8 cellular contexts compared by ENCODE assay signal in the genomic region with DNA sequence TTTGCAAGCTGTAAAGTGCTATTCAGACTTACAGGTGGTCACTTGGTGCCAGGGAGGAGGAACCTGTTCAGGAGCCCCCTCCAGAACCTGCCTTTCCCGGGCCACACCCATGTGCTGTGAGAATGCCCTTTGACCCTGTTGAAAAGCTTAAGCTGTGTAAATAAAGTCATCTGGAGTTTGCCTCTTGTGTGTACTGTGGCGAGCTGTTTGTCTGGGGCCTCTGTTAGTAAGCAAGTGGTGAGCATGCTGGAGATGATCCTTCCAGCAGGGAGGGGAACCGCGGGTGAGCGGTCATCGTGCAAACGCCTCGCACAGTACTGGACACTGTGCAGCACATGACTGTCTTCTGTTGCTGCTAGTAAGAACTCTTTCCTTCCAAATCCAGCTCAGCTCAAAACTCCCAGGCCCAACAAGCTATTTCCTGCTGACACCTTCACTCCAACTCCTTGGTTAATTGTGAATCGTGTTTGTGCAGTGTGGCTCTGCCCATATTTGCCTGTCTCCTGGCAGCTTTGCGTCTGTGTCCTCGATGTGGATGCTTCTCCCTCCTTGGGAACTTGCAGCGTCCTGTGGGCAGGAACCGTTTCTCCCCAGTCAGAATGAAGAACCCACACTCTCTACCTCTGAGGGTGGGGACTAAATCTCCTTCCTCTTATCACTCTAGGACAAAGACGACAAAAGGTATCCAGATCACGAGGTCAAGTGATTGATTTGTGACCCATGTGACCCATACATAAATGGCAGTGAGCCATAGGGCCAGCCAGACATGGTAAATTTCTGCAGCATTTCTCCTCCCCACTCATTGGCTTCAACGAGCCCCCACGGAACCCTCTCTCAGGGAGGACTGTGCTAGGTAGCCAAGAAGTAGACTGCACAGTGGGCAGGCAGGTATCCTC. TPM values are rescaled to one million over a fixed set of nuclear protein-coding genes. Genes with fewer than 3 reads are reported as not detected.
A peak's percentile ranks its signal among the peaks of the same experiment; 100 is the strongest.
DNase-seq lines count a peak whose midpoint lies in the region; ATAC-seq and TF ChIP-seq lines count a peak whose summit lies in the region.

No MANE protein-coding gene starts in this region.

- peaks cover 72% of the 10 kb centered on the region for H3F3A ChIP-seq in SU-DHL-6 (ENCODE audit: insufficient read depth)

- H3K36me3 ChIP-seq in SU-DHL-6 (ENCODE audit: low read length) (no peaks in the 10 kb centered on the region), spleen (no peaks in the 10 kb centered on the region)

- 67 to 81% (median 79%) methylated on average over 17 of the region's 17 CpGs for WGBS in spleen, 5 donors

- no peaks in the 10 kb centered on the region for H3K9me2 ChIP-seq in SU-DHL-6 (replicated peaks; ENCODE audit: insufficient read depth, low read length)

- TF ChIP-seq CTCF in SU-DHL-6 (IDR thresholded peaks at IDR 0.05; ENCODE audit: insufficient read depth, low read length, poor library complexity, severe bottlenecking) (no peak), spleen (IDR thresholded peaks at IDR 0.05 in 8 of 11, conservative IDR thresholded peaks at IDR 0.05 in 3 of 11) (no peak)

- no peaks in the 10 kb centered on the region for H4K20me1 ChIP-seq in SU-DHL-6 (ENCODE audit: low read depth, low read length)

- H3K9me3 ChIP-seq in SU-DHL-6 (ENCODE audit: insufficient read depth, low read length) (no peaks in the 10 kb centered on the region), spleen (no peaks in the 10 kb centered on the region)

- H3K4me3 ChIP-seq in SU-DHL-6 (ENCODE audit: insufficient read depth, low read length, poor library complexity, severe bottlenecking), result peak overlapping the region; percentile 28
- peak overlapping the region in 1 of 8 donors; percentile 67 for H3K4me3 ChIP-seq in spleen

- H3K27ac ChIP-seq in SU-DHL-6 (ENCODE audit: low read depth, low read length) (peak overlapping the region; percentile 99), spleen (peak overlapping the region; percentile 90 to 99 (median 97))

- peak overlapping the region; percentile 75 for H3K9ac ChIP-seq in SU-DHL-6 (ENCODE audit: low read length)

- peaks cover 45 to 76% (median 60%) of the 10 kb centered on the region in 6 donors for H3K4me1 ChIP-seq in spleen

- intact Hi-C loops in spleen (cut with DNase I; ENCODE audit: low total_unique reads), result no loop called here

- ATAC-seq in GM19023 (IDR thresholded peaks at IDR 0.05; ENCODE audit: unreplicated experiment), result no peak
- ATAC-seq in GM21723 (IDR thresholded peaks at IDR 0.05; ENCODE audit: unreplicated experiment), result no peak
- ATAC-seq in HG03175 (IDR thresholded peaks at IDR 0.05; ENCODE audit: unreplicated experiment), result no peak

- H3K79me2 ChIP-seq in SU-DHL-6 (ENCODE audit: insufficient read depth, low read length), result peaks cover 10% of the 10 kb centered on the region; the same call in 1 of the 2 replicates

- no peak overlapping the region for H2AFZ ChIP-seq in SU-DHL-6 (ENCODE audit: low read depth, low read length, severe bottlenecking)

- DNase-seq in DMS79 (lab: John Stamatoyannopoulos, UW) (peak; percentile 41), DMS79 treated with DMSO at 0.1 percent for 48 hours (lab: John Stamatoyannopoulos, UW) (no peak), iris pigment epithelial cell (ENCODE audit: low read depth) (peak; percentile 47), spleen (no peak)

- H3K4me2 ChIP-seq in SU-DHL-6 (ENCODE audit: low read depth, low read length, poor library complexity, severe bottlenecking), result peak overlapping the region; percentile 83

- no peaks in the 10 kb centered on the region for H3K27me3 ChIP-seq in SU-DHL-6 (ENCODE audit: low read length)
- H3K27me3 ChIP-seq in spleen (replicated peaks in 1 of 7), result no peaks in the 10 kb centered on the region

- no peak for TF ChIP-seq POLR2A in spleen (IDR thresholded peaks at IDR 0.05)

RNA-seq across cellular contexts. Expression of gene BTG2, which starts 13.9 kb away (rescaled TPM):
- 100 to 1,000 TPM; 104 to 186 (median 153) TPM for total RNA-seq in spleen
- 10 to 100 TPM; 55.5 to 93.1 (median 69.3) TPM for polyA plus RNA-seq in spleen

RNA-seq across cellular contexts. Expression of gene FMOD, which starts 59.5 kb away (rescaled TPM):
- 10 to 100 TPM; 11.6 to 30.0 (median 21.1) TPM for total RNA-seq in spleen
- polyA plus RNA-seq in spleen, result 1 to 10 TPM; 4.5 to 8.4 (median 4.9) TPM

Comparison
In these comparisons a context has a peak if more than half of its experiments do, and no peak if none do; other contexts are left out.
1. DNase-seq: peak in DMS79 (single experiment) and iris pigment epithelial cell (single experiment); none in DMS79 treated with DMSO at 0.1 percent for 48 hours (single experiment) and spleen (single experiment).